24 cellular contexts compared by ENCODE assay signal in genomic region chr20:48448601-48449384, GRCh38.
A peak's percentile ranks its signal among the peaks of the same experiment; 100 is the strongest.
DNase-seq lines count a peak whose midpoint lies in the region; ATAC-seq and TF ChIP-seq lines count a peak whose summit lies in the region.
"Had no signal": no experiment of that assay in that cellular context is flagged by ENCODE, and none has a peak within 500 bp of the region (broad histone marks: within the 10 kb centered on the region; RNA-seq: fewer than 3 reads in every experiment).

No MANE protein-coding gene starts in this region.

- H3K4me1 ChIP-seq in OCI-LY3 (ENCODE audit: low read length) (no peaks in the 10 kb centered on the region), left ventricle myocardium inferior (no peaks in the 10 kb centered on the region)
- H3K4me1 ChIP-seq in naive thymus-derived CD4-positive, alpha-beta T cell (ENCODE audit: control insufficient read depth in 2 of 2, insufficient read depth in 2 of 2, low read length in 2 of 2) = no peaks in the 10 kb centered on the region
- H3K4me1 ChIP-seq: ascending aorta, HAP-1, SJSA1 had no signal

- TF ChIP-seq CTCF in OCI-LY3 (IDR thresholded peaks at IDR 0.05; ENCODE audit: low read depth, low read length) (peak; percentile 38), left ventricle myocardium inferior (IDR thresholded peaks at IDR 0.05; ENCODE audit: borderline replicate concordance) (peak; percentile 48)

- ATAC-seq in Right ventricle myocardium inferior (peak; percentile 26), HG02798 (IDR thresholded peaks at IDR 0.05; ENCODE audit: poor library complexity, unreplicated experiment) (no peak)
- peak; percentile 54 for ATAC-seq in stimulated activated memory B cell treated with anti-CD40 and anti-IgM and Interleukin-4, amounts not matched to agents 10 μg/mL and 1 μg/mL and 100 μg/mL, for 72 hours
- ATAC-seq in naive thymus-derived CD4-positive, alpha-beta T cell = no peak
- ATAC-seq: activated T-cell treated with anti-CD3 and anti-CD28 coated beads, Interleukin-2, amount 50 U/mL, for 4 hours had no signal

- no peak overlapping the region for H2AFZ ChIP-seq in OCI-LY3 (ENCODE audit: low read depth, low read length)

- no peak overlapping the region for H3K9ac ChIP-seq in OCI-LY3 (ENCODE audit: low read length)

- H3K9me3 ChIP-seq in OCI-LY3 (ENCODE audit: insufficient read depth, low read length) (peaks cover 5% of the 10 kb centered on the region; the same call in 1 of the 2 replicates), left ventricle myocardium inferior (replicated peaks) (peaks cover 18% of the 10 kb centered on the region)
- peaks cover 0 to 1% (median 0%) of the 10 kb centered on the region in 3 experiments for H3K9me3 ChIP-seq in naive thymus-derived CD4-positive, alpha-beta T cell (ENCODE audit: control insufficient read depth in 2 of 3, low read length in 3 of 3)
- H3K9me3 ChIP-seq: BE2C, HAP-1 had no signal

- DNase-seq in Right ventricle myocardium inferior (ENCODE audit: missing footprints) (no peak), cardiac septum (ENCODE audit: low spot score) (no peak), left ventricle myocardium inferior (no peak)
- no peak for DNase-seq in stimulated activated CD4-positive, alpha-beta T cell treated with anti-CD3 and anti-CD28 coated beads, Interleukin-2, amount 100 ng/mL, for 24 hours
- no peak for DNase-seq in naive thymus-derived CD4-positive, alpha-beta T cell
- DNase-seq: activated naive CD4-positive, alpha-beta T cell treated with anti-CD3 and anti-CD28 coated beads, Interleukin-2, amount 50 U/mL, for 16 hours; activated T-cell treated with anti-CD3 and anti-CD28 coated beads, Interleukin-2, amount 50 U/mL, for 4 hours; BE2C; DND-41; effector CD4-positive, alpha-beta T cell; erythroblast; MM.1S; NCI-H1436 treated with DMSO at 0.1 percent for 48 hours; NCI-H2171 treated with DMSO at 0.1 percent for 48 hours; NCI-H82; stimulated activated CD4-positive, alpha-beta T cell treated with anti-CD3 and anti-CD28 coated beads, Interleukin-12 subunit alpha, Interleukin-12 subunit beta, amount 100 ng/mL, for 4 hours; substantia nigra had no signal

- peaks cover 60% of the 10 kb centered on the region for H3K27me3 Mint-ChIP-seq in stimulated activated memory B cell treated with anti-CD40 and anti-IgM and Interleukin-4, amounts not matched to agents 10 μg/mL and 1 μg/mL and 100 μg/mL, for 72 hours
- H3K27me3 Mint-ChIP-seq in naive thymus-derived CD4-positive, alpha-beta T cell = peaks cover 0 to 14% (median 4%) of the 10 kb centered on the region in 5 donors

- peaks cover 13% of the 10 kb centered on the region for H3K36me3 Mint-ChIP-seq in stimulated activated memory B cell treated with anti-CD40 and anti-IgM and Interleukin-4, amounts not matched to agents 10 μg/mL and 1 μg/mL and 100 μg/mL, for 72 hours
- peaks cover 0 to 6% (median 0%) of the 10 kb centered on the region in 5 donors for H3K36me3 Mint-ChIP-seq in naive thymus-derived CD4-positive, alpha-beta T cell

- H3K4me3 ChIP-seq in OCI-LY3 (ENCODE audit: low read length) (no peak overlapping the region), left ventricle myocardium inferior (no peak overlapping the region)
- H3K4me3 ChIP-seq in naive thymus-derived CD4-positive, alpha-beta T cell (ENCODE audit: low read length) = no peak overlapping the region
- H3K4me3 ChIP-seq: ascending aorta, HAP-1, lung, SJSA1 had no signal

- CTCF ChIA-PET in naive thymus-derived CD4-positive, alpha-beta T cell (lab: Charles Lee) = no interaction called here

- POLR2A ChIA-PET in naive thymus-derived CD4-positive, alpha-beta T cell (lab: Charles Lee) = no interaction called here

- H3K27ac Mint-ChIP-seq in stimulated activated memory B cell treated with anti-CD40 and anti-IgM and Interleukin-4, amounts not matched to agents 10 μg/mL and 1 μg/mL and 100 μg/mL, for 72 hours = no peak overlapping the region
- no peak overlapping the region for H3K27ac Mint-ChIP-seq in naive thymus-derived CD4-positive, alpha-beta T cell

- H3K9me3 Mint-ChIP-seq in stimulated activated memory B cell treated with anti-CD40 and anti-IgM and Interleukin-4, amounts not matched to agents 10 μg/mL and 1 μg/mL and 100 μg/mL, for 72 hours = peaks cover 11% of the 10 kb centered on the region
- H3K9me3 Mint-ChIP-seq in naive thymus-derived CD4-positive, alpha-beta T cell = peaks cover under 1 to 27% (median 7%) of the 10 kb centered on the region in 11 donors

- no peak overlapping the region for H3K4me2 ChIP-seq in OCI-LY3 (ENCODE audit: low read length)

- peaks cover 55% of the 10 kb centered on the region for H3K27me3 ChIP-seq in OCI-LY3 (ENCODE audit: low read depth, low read length)
- peaks cover 8% of the 10 kb centered on the region for H3K27me3 ChIP-seq in left ventricle myocardium inferior (ENCODE audit: low read depth)
- no peaks in the 10 kb centered on the region for H3K27me3 ChIP-seq in naive thymus-derived CD4-positive, alpha-beta T cell (ENCODE audit: control insufficient read depth in 2 of 2, insufficient read depth in 2 of 2, low read length in 2 of 2)
- H3K27me3 ChIP-seq: ascending aorta, BE2C had no signal

- H4K20me1 ChIP-seq in OCI-LY3 (ENCODE audit: insufficient read depth, low read length) = no peaks in the 10 kb centered on the region

- H3K79me2 ChIP-seq in OCI-LY3 (ENCODE audit: low read length) = no peaks in the 10 kb centered on the region

- no peaks in the 10 kb centered on the region for H3K36me3 ChIP-seq in OCI-LY3 (replicated peaks; ENCODE audit: low read depth, low read length)
- H3K36me3 ChIP-seq in left ventricle myocardium inferior = no peaks in the 10 kb centered on the region
- H3K36me3 ChIP-seq in naive thymus-derived CD4-positive, alpha-beta T cell (ENCODE audit: control insufficient read depth in 2 of 3, insufficient read depth in 3 of 3, low read length in 3 of 3) = no peaks in the 10 kb centered on the region
- H3K36me3 ChIP-seq: ascending aorta, BE2C, HAP-1, SJSA1 had no signal

- no peak overlapping the region for H3K4me3 Mint-ChIP-seq in stimulated activated memory B cell treated with anti-CD40 and anti-IgM and Interleukin-4, amounts not matched to agents 10 μg/mL and 1 μg/mL and 100 μg/mL, for 72 hours
- no peak overlapping the region for H3K4me3 Mint-ChIP-seq in naive thymus-derived CD4-positive, alpha-beta T cell
- H3K4me3 Mint-ChIP-seq: activated T-cell treated with anti-CD3 and anti-CD28 coated beads, Interleukin-2, amount 50 U/mL, for 4 hours had no signal

- H3K27ac ChIP-seq in OCI-LY3 (ENCODE audit: low read length) (no peak overlapping the region), left ventricle myocardium inferior (replicated peaks) (no peak overlapping the region)
- no peak overlapping the region for H3K27ac ChIP-seq in naive thymus-derived CD4-positive, alpha-beta T cell (ENCODE audit: low read depth, low read length)
- H3K27ac ChIP-seq: ascending aorta, SJSA1 had no signal

- intact Hi-C loops in Right ventricle myocardium inferior (cut with DNase I) (no loop called here), cardiac septum (cut with DNase I) (no loop called here), left ventricle myocardium inferior (cut with micrococcal nuclease) (no loop called here)
- intact Hi-C loops in naive thymus-derived CD4-positive, alpha-beta T cell (cut with micrococcal nuclease) = no loop called here

- no peaks in the 10 kb centered on the region for H3K4me1 Mint-ChIP-seq in stimulated activated memory B cell treated with anti-CD40 and anti-IgM and Interleukin-4, amounts not matched to agents 10 μg/mL and 1 μg/mL and 100 μg/mL, for 72 hours
- H3K4me1 Mint-ChIP-seq in naive thymus-derived CD4-positive, alpha-beta T cell = no peaks in the 10 kb centered on the region

Comparison
In these comparisons a context has a peak if more than half of its experiments do, and no peak if none do; other contexts are left out.
1. ATAC-seq: peak in Right ventricle myocardium inferior (single experiment) and stimulated activated memory B cell treated with anti-CD40 and anti-IgM and Interleukin-4, amounts not matched to agents 10 μg/mL and 1 μg/mL and 100 μg/mL, for 72 hours (single experiment); none in naive thymus-derived CD4-positive, alpha-beta T cell (single experiment) and HG02798 (single experiment).